In the genomic region with DNA sequence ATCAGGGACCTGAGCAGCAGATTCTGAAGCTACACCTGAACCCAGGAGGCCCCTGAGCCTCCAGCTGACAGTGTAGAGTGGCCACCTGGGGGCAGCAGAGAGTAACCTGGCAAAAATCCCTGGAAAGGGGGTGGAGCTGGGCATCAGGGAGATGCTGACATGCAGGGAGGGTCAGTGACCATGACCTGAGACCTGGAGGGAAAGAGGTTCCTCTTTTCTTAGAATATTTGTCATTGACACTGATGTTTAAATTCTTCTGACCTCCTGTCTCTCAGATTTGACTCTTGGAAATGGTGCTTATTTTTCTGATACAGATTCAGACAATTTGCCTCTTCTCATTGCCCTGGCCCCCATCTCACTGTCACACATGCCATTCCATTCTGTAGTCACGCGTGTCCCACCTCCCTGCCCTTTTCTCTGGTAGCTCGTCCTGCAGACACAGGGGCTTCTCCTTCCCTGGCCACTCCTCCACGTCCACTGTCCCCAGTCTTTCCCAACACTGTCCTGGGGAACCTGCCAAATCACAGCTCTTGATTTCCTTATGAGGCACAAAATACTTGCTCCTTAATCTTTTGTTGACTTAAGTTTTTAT, we compare ENCODE assay signal across 8 cellular contexts.
DNase-seq lines count a peak whose midpoint lies in the region; ATAC-seq, FAIRE-seq and TF ChIP-seq lines count a peak whose summit lies in the region.

No MANE protein-coding gene starts in this region.

- peak overlapping the region; percentile 34 for H3K27ac Mint-ChIP-seq in dendritic cell treated with granulocyte-macrophage colony-stimulating factor and Interleukin-4, amounts not matched to agents 40 ng/mL and 50 ng/mL, for 4 days
- H3K27ac Mint-ChIP-seq in mesothelial cell of epicardium, result no peak overlapping the region

- H3K27ac ChIP-seq in upper lobe of right lung, result no peak overlapping the region

- H3K4me1 ChIP-seq in upper lobe of right lung, result no peaks in the 10 kb centered on the region

- DNase-seq in EL (peak; percentile 37), KBM-7 (peak; percentile 50), mesothelial cell of epicardium (ENCODE audit: low spot score in 2 of 2, unreplicated experiment in 2 of 2) (peak in 1 of 2 experiments; percentile 69), upper lobe of right lung (no peak), GM19239 (ENCODE audit: insufficient read length, low spot score) (no peak)

- H3K27me3 Mint-ChIP-seq in dendritic cell treated with granulocyte-macrophage colony-stimulating factor and Interleukin-4, amounts not matched to agents 40 ng/mL and 50 ng/mL, for 4 days, result peaks cover 31% of the 10 kb centered on the region
- H3K27me3 Mint-ChIP-seq in mesothelial cell of epicardium (ENCODE audit: low read depth), result peaks cover 93% of the 10 kb centered on the region

- TF ChIP-seq CTCF in WI38 (IDR thresholded peaks at IDR 0.05; ENCODE audit: low read depth, low read length) (peak; percentile 72), mesothelial cell of epicardium (IDR thresholded peaks at IDR 0.05; ENCODE audit: unreplicated experiment) (peak; percentile 56), upper lobe of right lung (IDR thresholded peaks at IDR 0.05) (peak; percentile 71)

- peaks cover 41% of the 10 kb centered on the region for H3K4me1 Mint-ChIP-seq in dendritic cell treated with granulocyte-macrophage colony-stimulating factor and Interleukin-4, amounts not matched to agents 40 ng/mL and 50 ng/mL, for 4 days (ENCODE audit: low read depth)
- no peaks in the 10 kb centered on the region for H3K4me1 Mint-ChIP-seq in mesothelial cell of epicardium

- H3K9me3 Mint-ChIP-seq in dendritic cell treated with granulocyte-macrophage colony-stimulating factor and Interleukin-4, amounts not matched to agents 40 ng/mL and 50 ng/mL, for 4 days, result no peaks in the 10 kb centered on the region
- no peaks in the 10 kb centered on the region for H3K9me3 Mint-ChIP-seq in mesothelial cell of epicardium

- no peaks in the 10 kb centered on the region for H3K36me3 ChIP-seq in upper lobe of right lung

- no peaks in the 10 kb centered on the region for H3K36me3 Mint-ChIP-seq in dendritic cell treated with granulocyte-macrophage colony-stimulating factor and Interleukin-4, amounts not matched to agents 40 ng/mL and 50 ng/mL, for 4 days (ENCODE audit: low read depth)
- H3K36me3 Mint-ChIP-seq in mesothelial cell of epicardium, result no peaks in the 10 kb centered on the region

- H3K4me3 Mint-ChIP-seq in dendritic cell treated with granulocyte-macrophage colony-stimulating factor and Interleukin-4, amounts not matched to agents 40 ng/mL and 50 ng/mL, for 4 days, result no peak overlapping the region
- no peak overlapping the region for H3K4me3 Mint-ChIP-seq in mesothelial cell of epicardium

- peaks cover 5% of the 10 kb centered on the region for H3K27me3 ChIP-seq in upper lobe of right lung

- no peaks in the 10 kb centered on the region for H3K9me3 ChIP-seq in upper lobe of right lung

- peak; percentile 80 for ATAC-seq in upper lobe of right lung
- ATAC-seq in HG03039 (IDR thresholded peaks at IDR 0.05; ENCODE audit: unreplicated experiment), result no peak

- in situ Hi-C loops in KBM-7 (cut with MboI; ENCODE audit: low pct_unique_long_range_greater_than_20kb, low sequenced_read_pairs), result no loop called here

- intact Hi-C loops in dendritic cell treated with granulocyte-macrophage colony-stimulating factor and Interleukin-4, amounts not matched to agents 40 ng/mL and 50 ng/mL, for 4 days (cut with micrococcal nuclease), result no loop called here
- intact Hi-C loops in upper lobe of right lung (cut with DNase I), result no loop called here

- no peak overlapping the region for H3K4me3 ChIP-seq in WI38 (ENCODE audit: low read depth, low read length)
- H3K4me3 ChIP-seq in upper lobe of right lung, result no peak overlapping the region

- FAIRE-seq in GM19239 (lab: Jason Lieb, UNC), result no peak

Comparison
In these comparisons a context has a peak if more than half of its experiments do, and no peak if none do; other contexts are left out.
1. DNase-seq: peak in EL (single experiment) and KBM-7 (single experiment); none in upper lobe of right lung (single experiment) and GM19239 (single experiment).
2. Peak in every context shown above with its lines, with median percentiles within 50 percentile points of each other: CTCF ChIP-seq.